ENCODE assay signal across 1 cellular context in the genomic region with DNA sequence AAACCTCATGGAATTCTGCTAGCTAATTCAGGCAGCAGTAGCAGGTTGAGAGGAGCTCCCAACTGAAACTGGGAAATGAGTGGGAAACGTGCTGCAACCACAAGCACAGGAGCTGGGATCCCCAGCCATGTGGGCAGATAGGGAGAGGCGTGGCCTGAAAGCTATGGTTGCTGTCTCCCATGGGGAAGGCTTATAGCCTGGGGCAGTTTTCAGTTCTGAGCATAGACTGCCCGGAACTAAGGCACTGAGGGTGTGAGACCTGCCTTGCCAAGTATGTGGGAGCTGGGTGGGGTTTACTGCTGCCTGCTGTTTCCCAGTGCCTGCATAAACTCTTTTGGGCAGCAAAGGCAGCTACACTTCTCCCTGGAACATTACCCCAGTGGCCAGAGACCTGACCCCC.
TF ChIP-seq lines count a peak whose summit lies in the region.

No MANE protein-coding gene starts in this region.

TF ChIP-seq in H1, 55 proteins besides CTCF, POLR2A, EP300 and RAD21:
- TF ChIP-seq POLR2AphosphoS5 (IDR thresholded peaks at IDR 0.05; ENCODE audit: low read depth, low read length) = no peak
- TF ChIP-seq SRF (IDR thresholded peaks at IDR 0.05; ENCODE audit: low read depth, low read length) = no peak
- no peak for TF ChIP-seq PHF8 (conservative IDR thresholded peaks at IDR 0.05; ENCODE audit: low read depth, low read length)
- TF ChIP-seq TBP (IDR thresholded peaks at IDR 0.05; ENCODE audit: low read depth, low read length) = no peak
